ENCODE assay signal across 26 cellular contexts in the genomic region with DNA sequence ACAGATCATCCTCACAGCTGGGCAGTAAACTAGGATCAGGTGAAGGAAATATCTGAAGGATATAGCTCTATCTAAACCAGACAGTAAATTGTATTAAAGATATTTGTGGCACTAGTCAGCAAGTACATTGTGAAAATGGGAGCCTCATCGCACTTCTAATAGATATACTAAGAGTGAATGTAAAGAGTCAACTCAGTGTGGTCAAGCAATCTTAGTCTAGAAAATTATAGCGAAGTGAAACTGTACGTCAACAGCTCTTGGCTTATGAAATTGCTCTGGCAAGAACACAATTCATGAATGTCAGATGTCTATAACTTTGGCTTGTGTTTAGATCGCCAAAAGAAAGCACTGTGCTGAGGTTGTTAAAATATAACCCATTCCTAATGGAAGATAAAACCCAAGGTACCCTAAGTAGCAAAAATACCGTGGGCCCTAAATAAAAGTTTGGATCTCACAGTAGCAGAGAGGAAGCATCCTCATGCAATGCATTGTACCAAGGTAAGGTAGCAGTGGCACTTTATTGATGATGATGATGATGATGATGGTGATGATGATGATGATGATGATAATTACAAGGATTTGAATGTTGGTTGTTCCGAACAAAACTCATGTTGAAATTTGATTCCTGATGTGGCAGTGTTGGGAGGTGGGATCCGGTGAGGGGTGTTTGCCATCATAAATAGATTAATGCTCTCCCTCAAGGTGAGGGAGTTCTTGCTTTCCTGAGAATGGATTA.
"Had no signal": no experiment of that assay in that cellular context is flagged by ENCODE, and none has a peak within 500 bp of the region (broad histone marks: within the 10 kb centered on the region; RNA-seq: fewer than 3 reads in every experiment).

No MANE protein-coding gene starts in this region.

- H3K27ac ChIP-seq: epithelial cell of prostate, heart left ventricle, hepatocyte, ovary, psoas muscle, skin epidermis, spleen, testis, tibial artery had no signal

- H3K4me3 ChIP-seq: gastrocnemius medialis, heart left ventricle, hepatocyte, lung, ovary, psoas muscle, skin epidermis, spleen, testis, tibial artery had no signal

- H3K4me2 ChIP-seq: hepatocyte had no signal

- H3K27me3 Mint-ChIP-seq: memory B cell; stimulated activated memory B cell treated with anti-CD40 and anti-IgM and Interleukin-4, amounts not matched to agents 10 μg/mL and 1 μg/mL and 100 μg/mL, for 72 hours; type B pancreatic cell had no signal

- H3K36me3 ChIP-seq: gastrocnemius medialis, heart left ventricle, ovary, spleen, tibial artery had no signal

- H3K4me1 ChIP-seq: gastrocnemius medialis, heart left ventricle, psoas muscle, spleen, testis, tibial artery had no signal

- H3K4me3 Mint-ChIP-seq: endodermal cell; memory B cell; natural killer cell; stimulated activated memory B cell treated with anti-CD40 and anti-IgM and Interleukin-4, amounts not matched to agents 10 μg/mL and 1 μg/mL and 100 μg/mL, for 72 hours; type B pancreatic cell had no signal

- H2AFZ ChIP-seq: hepatocyte had no signal

- H3K9me3 ChIP-seq: gastrocnemius medialis, ovary, psoas muscle, testis had no signal

- H3K36me3 Mint-ChIP-seq: memory B cell; natural killer cell; stimulated activated memory B cell treated with anti-CD40 and anti-IgM and Interleukin-4, amounts not matched to agents 10 μg/mL and 1 μg/mL and 100 μg/mL, for 72 hours; type B pancreatic cell had no signal

- DNase-seq: cortex of kidney; effector CD8-positive, alpha-beta T cell; endodermal cell; foreskin fibroblast; gastrocnemius medialis; heart left ventricle; kidney; natural killer cell; occipital lobe; ovary; posterior cingulate gyrus; psoas muscle; right cardiac atrium; spleen; stimulated activated CD4-positive, alpha-beta T cell treated with anti-CD3 and anti-CD28 coated beads, Interleukin-4, amount 100 ng/mL, for 4 hours; stimulated activated naive CD8-positive, alpha-beta T cell treated with anti-CD3 and anti-CD28 coated beads, Interleukin-15, Interleukin-2, amounts not matched to agents 100 U/mL and 50 U/mL, for 24 hours; substantia nigra; testis; tibial artery had no signal

- H3K27me3 ChIP-seq: gastrocnemius medialis, heart left ventricle, hepatocyte, ovary, spleen, testis, tibial artery had no signal

- H3K79me2 ChIP-seq: hepatocyte had no signal

- H3K4me1 Mint-ChIP-seq: memory B cell; natural killer cell; stimulated activated memory B cell treated with anti-CD40 and anti-IgM and Interleukin-4, amounts not matched to agents 10 μg/mL and 1 μg/mL and 100 μg/mL, for 72 hours had no signal

- H3K27ac Mint-ChIP-seq: endodermal cell; memory B cell; natural killer cell; stimulated activated memory B cell treated with anti-CD40 and anti-IgM and Interleukin-4, amounts not matched to agents 10 μg/mL and 1 μg/mL and 100 μg/mL, for 72 hours; type B pancreatic cell had no signal

- H3K9me3 Mint-ChIP-seq: type B pancreatic cell had no signal
